ENCODE assay signal across 9 cellular contexts in genomic region chr11:30128269-30128932, GRCh38.
DNase-seq lines count a peak whose midpoint lies in the region; ATAC-seq and TF ChIP-seq lines count a peak whose summit lies in the region.
"Had no signal": no experiment of that assay in that cellular context is flagged by ENCODE, and none has a peak within 500 bp of the region (broad histone marks: within the 10 kb centered on the region; RNA-seq: fewer than 3 reads in every experiment).

No MANE protein-coding gene starts in this region.

- no peaks in the 10 kb centered on the region for H3K27me3 ChIP-seq in IMR-90 (ENCODE audit: control insufficient read depth, insufficient read depth, low read length)
- no peaks in the 10 kb centered on the region for H3K27me3 ChIP-seq in liver (ENCODE audit: control insufficient read depth in 4 of 4, insufficient read depth in 4 of 4, low read length in 3 of 4)

- H3K9me1 ChIP-seq in IMR-90 (ENCODE audit: insufficient read depth, low read length), result no peaks in the 10 kb centered on the region

- H3K27ac Mint-ChIP-seq in stimulated activated naive B cell treated with anti-CD40 and anti-IgM and Interleukin-4, amounts not matched to agents 10 μg/mL and 1 μg/mL and 100 μg/mL, for 72 hours, result no peak overlapping the region
- H3K27ac Mint-ChIP-seq: CD8-positive, alpha-beta memory T cell had no signal

- no peak overlapping the region for H4K8ac ChIP-seq in IMR-90 (ENCODE audit: low read depth in 2 of 2, low read length in 2 of 2)

- TF ChIP-seq CTCF in IMR-90 (conservative IDR thresholded peaks at IDR 0.05; ENCODE audit: low read depth, low read length), result peak; percentile 61
- peak; percentile 75 for TF ChIP-seq CTCF in astrocyte of the cerebellum (IDR thresholded peaks at IDR 0.05; ENCODE audit: low read depth, low read length, missing control alignments)
- peak; percentile 46 for TF ChIP-seq CTCF in liver (IDR thresholded peaks at IDR 0.05; ENCODE audit: low read depth, low read length, missing input control)
- TF ChIP-seq CTCF in lower leg skin (IDR thresholded peaks at IDR 0.05), result no peak

- H3K36me3 Mint-ChIP-seq in stimulated activated naive B cell treated with anti-CD40 and anti-IgM and Interleukin-4, amounts not matched to agents 10 μg/mL and 1 μg/mL and 100 μg/mL, for 72 hours, result no peaks in the 10 kb centered on the region
- H3K36me3 Mint-ChIP-seq: CD8-positive, alpha-beta memory T cell had no signal

- H3K9me3 Mint-ChIP-seq in stimulated activated naive B cell treated with anti-CD40 and anti-IgM and Interleukin-4, amounts not matched to agents 10 μg/mL and 1 μg/mL and 100 μg/mL, for 72 hours, result no peaks in the 10 kb centered on the region
- H3K9me3 Mint-ChIP-seq: CD8-positive, alpha-beta memory T cell had no signal

- H3K56ac ChIP-seq in IMR-90 (ENCODE audit: extremely low read depth, insufficient read depth, low read length), result no peak overlapping the region

- peaks cover 0 to 4% of the 10 kb centered on the region in 2 donors for H3K27me3 Mint-ChIP-seq in stimulated activated naive B cell treated with anti-CD40 and anti-IgM and Interleukin-4, amounts not matched to agents 10 μg/mL and 1 μg/mL and 100 μg/mL, for 72 hours
- H3K27me3 Mint-ChIP-seq: CD8-positive, alpha-beta memory T cell had no signal

- dilution Hi-C loops in IMR-90 (cut with HindIII; ENCODE audit: low sequenced_read_pairs, unreplicated experiment), result no loop called here

- peak; percentile 42; the same call in 1 of the 2 replicates for ATAC-seq in IMR-90 (ENCODE audit: low read depth)
- no peak for ATAC-seq in stimulated activated naive B cell treated with anti-CD40 and anti-IgM and Interleukin-4, amounts not matched to agents 10 μg/mL and 1 μg/mL and 100 μg/mL, for 72 hours (replicated peaks)

- peak; percentile 3 for DNase-seq in NCI-H1694 treated with DMSO at 0.1 percent for 48 hours (lab: John Stamatoyannopoulos, UW)
- DNase-seq in NCI-H1694 (lab: John Stamatoyannopoulos, UW), result no peak
- peak; percentile 60 for DNase-seq in IMR-90
- peak; percentile 28 for DNase-seq in astrocyte of the cerebellum (ENCODE audit: low read depth)
- no peak for DNase-seq in lower leg skin (ENCODE audit: low spot score in 2 of 2)
- no peak for DNase-seq in T-helper 9 cell
- DNase-seq in stimulated activated naive B cell treated with anti-CD40 and anti-IgM and Interleukin-4, amounts not matched to agents 10 μg/mL and 1 μg/mL and 100 μg/mL, for 72 hours, result no peak

- POLR2A ChIA-PET in IMR-90 (lab: Charles Lee; ENCODE audit: unreplicated experiment), result no interaction called here

- no peak for TF ChIP-seq POLR2A in IMR-90 (IDR thresholded peaks at IDR 0.05; ENCODE audit: low read depth, low read length)
- no peak for TF ChIP-seq POLR2A in lower leg skin (IDR thresholded peaks at IDR 0.05)

- peak; percentile 19; the same call in 1 of the 2 replicates for TF ChIP-seq RAD21 in IMR-90 (IDR thresholded peaks at IDR 0.05; ENCODE audit: low read length)
- peak; percentile 60 to 65 for TF ChIP-seq RAD21 in liver (IDR thresholded peaks at IDR 0.05)

- H3K18ac ChIP-seq in IMR-90 (ENCODE audit: low read depth, low read length), result no peak overlapping the region

- no peak overlapping the region for H2BK20ac ChIP-seq in IMR-90 (ENCODE audit: low read depth, low read length)

- H2BK120ac ChIP-seq in IMR-90 (ENCODE audit: low read depth, low read length), result no peak overlapping the region

- H3K4me1 Mint-ChIP-seq in stimulated activated naive B cell treated with anti-CD40 and anti-IgM and Interleukin-4, amounts not matched to agents 10 μg/mL and 1 μg/mL and 100 μg/mL, for 72 hours, result no peaks in the 10 kb centered on the region
- H3K4me1 Mint-ChIP-seq: CD8-positive, alpha-beta memory T cell had no signal

- H2AFZ ChIP-seq in IMR-90 (replicated peaks; ENCODE audit: low read length, poor library complexity), result no peak overlapping the region

- H3K9me3 ChIP-seq in IMR-90 (ENCODE audit: control insufficient read depth, insufficient read depth, low read length) (no peaks in the 10 kb centered on the region), liver (ENCODE audit: control insufficient read depth in 4 of 4, low read length in 3 of 4) (no peaks in the 10 kb centered on the region)

- intact Hi-C loops in IMR-90 (cut with micrococcal nuclease) (loop anchor here (5.0 kb wide), 1 partner anchor 184 kb away; no protein-coding TSS in a partner anchor), lower leg skin (cut with DNase I; ENCODE audit: low total_unique reads) (no loop called here)

- H3K4me3 Mint-ChIP-seq in stimulated activated naive B cell treated with anti-CD40 and anti-IgM and Interleukin-4, amounts not matched to agents 10 μg/mL and 1 μg/mL and 100 μg/mL, for 72 hours, result no peak overlapping the region

- no peak overlapping the region for H2AK5ac ChIP-seq in IMR-90 (ENCODE audit: low read depth, low read length)

- no peaks in the 10 kb centered on the region for H3K79me1 ChIP-seq in IMR-90 (ENCODE audit: low read depth in 1 of 2, low read length in 2 of 2)

- H2BK15ac ChIP-seq in IMR-90 (ENCODE audit: low read depth, low read length), result no peak overlapping the region

- in situ Hi-C loops in IMR-90 (cut with MboI; ENCODE audit: low sequenced_read_pairs), result loop anchor here (25.0 kb wide), 1 partner anchor 691 kb away; no protein-coding TSS in a partner anchor
- in situ Hi-C loops in astrocyte of the cerebellum (cut with HindIII; ENCODE audit: low sequenced_read_pairs), result no loop called here

- H3K4me2 ChIP-seq in IMR-90 (ENCODE audit: low read depth, low read length), result no peak overlapping the region

- H3K4ac ChIP-seq in IMR-90 (ENCODE audit: low read depth, low read length), result no peak overlapping the region

- no peak overlapping the region for H4K5ac ChIP-seq in IMR-90 (ENCODE audit: low read depth, low read length)

- no peak overlapping the region for H3K9ac ChIP-seq in IMR-90 (ENCODE audit: low read depth, low read length)
- H3K9ac ChIP-seq in liver (ENCODE audit: low read depth in 1 of 2, low read length in 2 of 2), result no peak overlapping the region

- H3K27ac ChIP-seq in IMR-90 (ENCODE audit: insufficient read depth, low read length), result no peak overlapping the region
- no peak overlapping the region for H3K27ac ChIP-seq in liver (ENCODE audit: low read depth in 1 of 2, low read length in 2 of 2)

- H3K36me3 ChIP-seq in IMR-90 (ENCODE audit: control insufficient read depth, insufficient read depth, low read length) (no peaks in the 10 kb centered on the region), liver (ENCODE audit: control insufficient read depth in 4 of 4, insufficient read depth in 3 of 4, low read depth in 1 of 4, low read length in 3 of 4) (no peaks in the 10 kb centered on the region)

- CTCF ChIA-PET in IMR-90 (lab: Yijun Ruan, JAX), result interaction anchor here (0.6 to 1.6 kb wide), 6 partner anchors 12 to 680 kb away, joined by 3 to 19 read pairs (median 4); no protein-coding TSS in a partner anchor

- no peak overlapping the region for H2BK5ac ChIP-seq in IMR-90 (ENCODE audit: low read depth, low read length, poor library complexity, severe bottlenecking)

- H3K23ac ChIP-seq in IMR-90 (ENCODE audit: low read depth, low read length), result no peak overlapping the region

- H2AK9ac ChIP-seq in IMR-90 (replicated peaks; ENCODE audit: low read depth, low read length, poor library complexity), result no peak overlapping the region

- no TSS peak for BruUV-seq in IMR-90 (replicated peaks; lab: Mats Ljungman, UMichigan)

- no peak overlapping the region for H4K91ac ChIP-seq in IMR-90 (ENCODE audit: insufficient read depth, low read depth, low read length)

- no peak overlapping the region for H3K4me3 ChIP-seq in IMR-90 (ENCODE audit: insufficient read depth, low read depth, low read length)
- H3K4me3 ChIP-seq in astrocyte of the cerebellum (ENCODE audit: low read depth, low read length), result no peak overlapping the region
- no peak overlapping the region for H3K4me3 ChIP-seq in liver (ENCODE audit: low read depth in 1 of 3, low read length in 3 of 3)
- H3K4me3 ChIP-seq in lower leg skin (ENCODE audit: low read depth, poor library complexity, severe bottlenecking), result no peak overlapping the region

- no peaks in the 10 kb centered on the region for H3K4me1 ChIP-seq in IMR-90 (ENCODE audit: control insufficient read depth, insufficient read depth, low read length)
- no peaks in the 10 kb centered on the region for H3K4me1 ChIP-seq in liver (ENCODE audit: control insufficient read depth in 4 of 4, insufficient read depth in 4 of 4, low read length in 3 of 4)

- no CpG with 5 or more reads among the region's 3 CpGs for WGBS in IMR-90 (ENCODE audit: extremely low coverage in 2 of 2, insufficient read length in 1 of 2), 2 experiments
- 36% methylated on average over 3 of the region's 3 CpGs for WGBS in liver
- WGBS in lower leg skin, 2 donors, result 38 to 47% methylated on average over 3 of the region's 3 CpGs

- H3K14ac ChIP-seq in IMR-90 (replicated peaks; ENCODE audit: low read depth, low read length), result no peak overlapping the region

- H4K20me1 ChIP-seq in IMR-90 (ENCODE audit: insufficient read depth, low read length), result no peaks in the 10 kb centered on the region

TF ChIP-seq in IMR-90, 13 proteins besides CTCF, POLR2A, EP300 and RAD21 (continues in another document):
- TF ChIP-seq RCOR1 (IDR thresholded peaks at IDR 0.05; ENCODE audit: insufficient replicate concordance, low read length), result no peak
- TF ChIP-seq CHD1 (IDR thresholded peaks at IDR 0.05; ENCODE audit: low read depth, low read length), result no peak
- no peak for TF ChIP-seq MXI1 (IDR thresholded peaks at IDR 0.05; ENCODE audit: borderline replicate concordance, low read depth, low read length)
- no peak for TF ChIP-seq FOS (IDR thresholded peaks at IDR 0.05; ENCODE audit: low read depth, low read length)

TF ChIP-seq in liver, 16 proteins besides CTCF, POLR2A, EP300 and RAD21 (continues in another document):
- TF ChIP-seq NR2F2 (IDR thresholded peaks at IDR 0.05), result no peak
- TF ChIP-seq HNF4G (IDR thresholded peaks at IDR 0.05), result no peak
- TF ChIP-seq ZBTB33 (IDR thresholded peaks at IDR 0.05), result no peak
- TF ChIP-seq FOXA2 (IDR thresholded peaks at IDR 0.05), result no peak
- no peak for TF ChIP-seq FOXA1 (IDR thresholded peaks at IDR 0.05)
- TF ChIP-seq EGR1 (IDR thresholded peaks at IDR 0.05; ENCODE audit: low read depth in 2 of 2), result no peak
- TF ChIP-seq TAF1 (conservative IDR thresholded peaks at IDR 0.05), result no peak

Comparison
In these comparisons a context has a peak if more than half of its experiments do, and no peak if none do; other contexts are left out.
1. DNase-seq: peak in NCI-H1694 treated with DMSO at 0.1 percent for 48 hours (single experiment), IMR-90 (single experiment) and astrocyte of the cerebellum (single experiment); none in NCI-H1694 (single experiment), lower leg skin (0 of 2), T-helper 9 cell (single experiment) and stimulated activated naive B cell treated with anti-CD40 and anti-IgM and Interleukin-4, amounts not matched to agents 10 μg/mL and 1 μg/mL and 100 μg/mL, for 72 hours (single experiment).
2. CTCF ChIP-seq: peak in IMR-90 (single experiment), astrocyte of the cerebellum (single experiment) and liver (single experiment); none in lower leg skin (0 of 3).